In genomic region chr1:183472488-183473285, GRCh38 we compare ENCODE assay signal across 1 cellular context.
TF ChIP-seq lines count a peak whose summit lies in the region.

Gene SMG7, plus strand, starts transcription at chr1:183472499. Its CDS starts 122 bp downstream, at chr1:183472621.

TF ChIP-seq in K562, 482 proteins besides CTCF, POLR2A, EP300 and RAD21 (continued from another document and continues in another):
- TF ChIP-seq CEBPG (CRISPR knock-in tag; IDR thresholded peaks at IDR 0.05), result no peak; the same call in 1 of the 2 replicates
- no peak for TF ChIP-seq CEBPG (tag; conservative IDR thresholded peaks at IDR 0.05 in 1 of 2, IDR thresholded peaks at IDR 0.05 in 1 of 2)
- no peak for TF ChIP-seq CHD4 (IDR thresholded peaks at IDR 0.05; ENCODE audit: insufficient read depth, insufficient replicate concordance, low read depth, low read length, poor library complexity, severe bottlenecking)
- peak; percentile 44; the same call in 1 of the 2 replicates for TF ChIP-seq ZNF740 (CRISPR knock-in tag; IDR thresholded peaks at IDR 0.05)
- TF ChIP-seq ZNF740 (tag; IDR thresholded peaks at IDR 0.05), result no peak
- peak; percentile 85 for TF ChIP-seq RBFOX2 (IDR thresholded peaks at IDR 0.05; ENCODE audit: low read depth, low read length)
- TF ChIP-seq BACH1 (tag; IDR thresholded peaks at IDR 0.05), result no peak
- no peak for TF ChIP-seq NCOA2 (IDR thresholded peaks at IDR 0.05; ENCODE audit: partially characterized antibody in 2 of 2)
- TF ChIP-seq MYNN (IDR thresholded peaks at IDR 0.05), result no peak
- no peak for TF ChIP-seq MYNN (CRISPR knock-in tag; IDR thresholded peaks at IDR 0.05)
- no peak for TF ChIP-seq COPS2 (conservative IDR thresholded peaks at IDR 0.05)
- TF ChIP-seq NONO (IDR thresholded peaks at IDR 0.05; ENCODE audit: low read depth in 2 of 2, low read length in 1 of 2), result peak in 1 of 2 experiments; percentile 73; a peak in 1 of 4 replicates
- peak; percentile 11 for TF ChIP-seq CCNT2 (IDR thresholded peaks at IDR 0.05; ENCODE audit: borderline replicate concordance, extremely low read depth, insufficient read length, low read depth, low read length)
- TF ChIP-seq MLLT1 (IDR thresholded peaks at IDR 0.05), result peak in 1 of 2 experiments; percentile 30; a peak in 1 of 4 replicates
- TF ChIP-seq PHB (CRISPR knock-in tag; IDR thresholded peaks at IDR 0.05), result 0 out of 2 replicates have a peak, but pooled peaks have one; percentile 59
- TF ChIP-seq MTA1 (IDR thresholded peaks at IDR 0.05; ENCODE audit: borderline replicate concordance), result peak; percentile 23; the same call in 1 of the 2 replicates
- no peak for TF ChIP-seq CC2D1A (IDR thresholded peaks at IDR 0.05)
- no peak for TF ChIP-seq SMC3 (conservative IDR thresholded peaks at IDR 0.05; ENCODE audit: insufficient read depth, low read depth, low read length)
- TF ChIP-seq BRCA1 (IDR thresholded peaks at IDR 0.05), result no peak
- TF ChIP-seq BRCA1 (CRISPR knock-in tag; IDR thresholded peaks at IDR 0.05), result no peak
- TF ChIP-seq AFF4 (CRISPR knock-in tag; IDR thresholded peaks at IDR 0.05), result 0 out of 2 replicates have a peak, but pooled peaks have one; percentile 2
- TF ChIP-seq ATF4 (CRISPR knock-in tag; IDR thresholded peaks at IDR 0.05), result 0 out of 2 replicates have a peak, but pooled peaks have one; percentile 8
- TF ChIP-seq MBD1 (CRISPR knock-in tag; IDR thresholded peaks at IDR 0.05), result no peak
- no peak for TF ChIP-seq ZNF507 (tag; conservative IDR thresholded peaks at IDR 0.05)
- no peak for TF ChIP-seq RAD51 (IDR thresholded peaks at IDR 0.05; ENCODE audit: borderline replicate concordance, low read depth)
- TF ChIP-seq EP400 (IDR thresholded peaks at IDR 0.05), result peak; percentile 10; the same call in 1 of the 2 replicates
- TF ChIP-seq CREM (IDR thresholded peaks at IDR 0.05; ENCODE audit: low read depth), result peak; percentile 4; the same call in 1 of the 2 replicates
- no peak for TF ChIP-seq ZNF395 (CRISPR knock-in tag; IDR thresholded peaks at IDR 0.05)
- no peak for TF ChIP-seq CUX1 (CRISPR knock-in tag; IDR thresholded peaks at IDR 0.05)
- peak; percentile 1 for TF ChIP-seq POLR2B (IDR thresholded peaks at IDR 0.05; ENCODE audit: low read depth, partially characterized antibody)
- TF ChIP-seq ZEB2 (IDR thresholded peaks at IDR 0.05), result peak; percentile 56; the same call in 1 of the 2 replicates
- TF ChIP-seq NBN (IDR thresholded peaks at IDR 0.05; ENCODE audit: low read depth), result 0 out of 2 replicates have a peak, but pooled peaks have one; percentile 32
- peak; percentile 32 for TF ChIP-seq HNRNPK (IDR thresholded peaks at IDR 0.05; ENCODE audit: low read depth, low read length, poor library complexity, severe bottlenecking)
